In genomic region chr12:129246630-129247029, GRCh38 we compare ENCODE assay signal across 29 cellular contexts.
DNase-seq lines count a peak whose midpoint lies in the region; TF ChIP-seq lines count a peak whose summit lies in the region.
"Had no signal": no experiment of that assay in that cellular context is flagged by ENCODE, and none has a peak within 500 bp of the region (broad histone marks: within the 10 kb centered on the region; RNA-seq: fewer than 3 reads in every experiment).

No MANE protein-coding gene starts in this region.

- H3K36me3 Mint-ChIP-seq in activated T-cell treated with anti-CD3 and anti-CD28 coated beads, Interleukin-2, amount 50 U/mL, for 24 hours (ENCODE audit: low read depth): no peaks in the 10 kb centered on the region
- H3K36me3 Mint-ChIP-seq: CD14-positive monocyte; CD4-positive, CD25-positive, alpha-beta regulatory T cell; CD8-positive, alpha-beta memory T cell; CD8-positive, alpha-beta T cell had no signal

- no peak overlapping the region for H3K9ac ChIP-seq in neural cell (ENCODE audit: low read length)
- H3K9ac ChIP-seq: BLaER1; BLaER1 treated with 17β-estradiol and CSF1 and Interleukin-3, amounts not matched to agents 10 nM and 100 nM had no signal

- H3K4me1 Mint-ChIP-seq in activated T-cell treated with anti-CD3 and anti-CD28 coated beads, Interleukin-2, amount 50 U/mL, for 24 hours (ENCODE audit: low read depth): no peaks in the 10 kb centered on the region
- H3K4me1 Mint-ChIP-seq: B cell; CD14-positive monocyte; CD4-positive, alpha-beta memory T cell; CD4-positive, CD25-positive, alpha-beta regulatory T cell; CD8-positive, alpha-beta memory T cell had no signal

- H3K27me3 Mint-ChIP-seq in activated T-cell treated with anti-CD3 and anti-CD28 coated beads, Interleukin-2, amount 50 U/mL, for 24 hours: no peaks in the 10 kb centered on the region
- H3K27me3 Mint-ChIP-seq: B cell; CD4-positive, alpha-beta memory T cell; CD4-positive, alpha-beta T cell; CD4-positive, CD25-positive, alpha-beta regulatory T cell had no signal

- no peak for TF ChIP-seq RAD21 in neural cell (conservative IDR thresholded peaks at IDR 0.05)

- H3K4me3 Mint-ChIP-seq in activated T-cell treated with anti-CD3 and anti-CD28 coated beads, Interleukin-2, amount 50 U/mL, for 24 hours: no peak overlapping the region
- H3K4me3 Mint-ChIP-seq: B cell; CD14-positive monocyte; CD4-positive, alpha-beta memory T cell; CD4-positive, alpha-beta T cell; CD4-positive, CD25-positive, alpha-beta regulatory T cell; CD8-positive, alpha-beta memory T cell; CD8-positive, alpha-beta T cell had no signal

- no peaks in the 10 kb centered on the region for H4K20me1 ChIP-seq in neural cell (ENCODE audit: insufficient read depth)
- H4K20me1 ChIP-seq: BLaER1; BLaER1 treated with 17β-estradiol and CSF1 and Interleukin-3, amounts not matched to agents 10 nM and 100 nM had no signal

- peaks cover 10% of the 10 kb centered on the region for H3K9me3 Mint-ChIP-seq in activated T-cell treated with anti-CD3 and anti-CD28 coated beads, Interleukin-2, amount 50 U/mL, for 24 hours

- H3K9me2 ChIP-seq in neural cell (ENCODE audit: insufficient read depth, low read length): no peaks in the 10 kb centered on the region

- no peak overlapping the region for H3K27ac Mint-ChIP-seq in activated T-cell treated with anti-CD3 and anti-CD28 coated beads, Interleukin-2, amount 50 U/mL, for 24 hours
- H3K27ac Mint-ChIP-seq: B cell; CD14-positive monocyte; CD4-positive, alpha-beta memory T cell; CD4-positive, alpha-beta T cell; CD4-positive, CD25-positive, alpha-beta regulatory T cell; CD8-positive, alpha-beta memory T cell; CD8-positive, alpha-beta T cell had no signal

- H3F3A ChIP-seq in neural cell (ENCODE audit: insufficient read depth, low read length, poor library complexity, severe bottlenecking): no peaks in the 10 kb centered on the region

- H3K79me2 ChIP-seq in neural cell (replicated peaks; ENCODE audit: insufficient read depth, low read length): no peaks in the 10 kb centered on the region

- TF ChIP-seq CTCF in neural cell (IDR thresholded peaks at IDR 0.05; ENCODE audit: poor library complexity, severe bottlenecking): no peak

- no peaks in the 10 kb centered on the region for H3K27me3 ChIP-seq in neural cell (ENCODE audit: insufficient read depth, low read depth, low read length)
- H3K27me3 ChIP-seq: BE2C; BLaER1; BLaER1 treated with 17β-estradiol and CSF1 and Interleukin-3, amounts not matched to agents 10 nM and 100 nM had no signal

- TF ChIP-seq EP300 in neural cell (conservative IDR thresholded peaks at IDR 0.05; ENCODE audit: poor library complexity, severe bottlenecking): peak; percentile 92

- no peak for DNase-seq in activated T-cell treated with anti-CD3 and anti-CD28 coated beads, Interleukin-2, amount 50 U/mL, for 24 hours
- DNase-seq: 8988T; ACHN; AML-193; BE2C; C1 segment of cervical spinal cord; Caco-2; Calu3; CD4-positive, alpha-beta memory T cell; CD4-positive, alpha-beta T cell; CD4-positive, CD25-positive, alpha-beta regulatory T cell; CD8-positive, alpha-beta memory T cell; CD8-positive, alpha-beta T cell; COR-L47; DMS 273 treated with DMSO at 0.1 percent for 48 hours; DMS153; DMS53; DMS79; DMS79 treated with DMSO at 0.1 percent for 48 hours; DND-41; EL had no signal

- peak overlapping the region; percentile 53 for H3K27ac ChIP-seq in neural cell (ENCODE audit: low read length)
- H3K27ac ChIP-seq: 22Rv1; A549; BLaER1; BLaER1 treated with 17β-estradiol and CSF1 and Interleukin-3, amounts not matched to agents 10 nM and 100 nM; C4-2B had no signal

- H3K4me3 ChIP-seq in neural cell (ENCODE audit: low read length): peak overlapping the region; percentile 11
- H3K4me3 ChIP-seq: A549; BLaER1; BLaER1 treated with 17β-estradiol and CSF1 and Interleukin-3, amounts not matched to agents 10 nM and 100 nM had no signal

- no peaks in the 10 kb centered on the region for H3K36me3 ChIP-seq in neural cell (ENCODE audit: insufficient read depth, low read length)
- H3K36me3 ChIP-seq: BE2C; BLaER1; BLaER1 treated with 17β-estradiol and CSF1 and Interleukin-3, amounts not matched to agents 10 nM and 100 nM had no signal

- no peak overlapping the region for H3K4me2 ChIP-seq in neural cell (ENCODE audit: low read length)
- H3K4me2 ChIP-seq: A549; BLaER1; BLaER1 treated with 17β-estradiol and CSF1 and Interleukin-3, amounts not matched to agents 10 nM and 100 nM had no signal

- no peak overlapping the region for H2AFZ ChIP-seq in neural cell (ENCODE audit: low read depth, low read length)

- no peaks in the 10 kb centered on the region for H3K9me3 ChIP-seq in neural cell (ENCODE audit: low read length)
- H3K9me3 ChIP-seq: BE2C, BLaER1, Caco-2 had no signal

TF ChIP-seq in neural cell, 6 proteins besides CTCF, POLR2A, EP300 and RAD21:
- TF ChIP-seq POLR2AphosphoS5 (IDR thresholded peaks at IDR 0.05) (peak; percentile 28), MXI1 (conservative IDR thresholded peaks at IDR 0.05; ENCODE audit: poor library complexity, severe bottlenecking) (no peak)
